Comparison of ENCODE assay signal across 1 cellular context in the genomic region with DNA sequence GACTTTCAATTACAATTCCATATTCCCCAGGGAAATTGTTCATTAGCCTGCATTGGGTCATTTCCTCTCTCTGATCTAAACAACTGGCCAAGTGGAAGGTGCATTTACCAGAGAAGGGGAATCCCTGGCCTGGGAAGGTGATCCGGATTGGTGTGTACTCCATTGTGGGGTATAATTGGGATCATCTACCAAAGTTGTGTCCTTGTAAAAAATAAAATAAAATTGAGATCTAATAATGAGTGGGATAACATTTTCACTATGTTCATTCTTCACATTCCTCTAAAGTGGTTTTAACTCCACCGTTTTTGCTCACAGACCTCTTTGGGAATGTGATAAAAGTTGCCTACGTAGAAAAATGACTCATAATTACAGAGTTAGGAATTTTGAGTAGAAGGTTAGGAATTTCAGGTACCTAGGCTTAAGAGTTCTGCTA.
A peak's percentile ranks its signal among the peaks of the same experiment; 100 is the strongest.
TF ChIP-seq lines count a peak whose summit lies in the region.

No MANE protein-coding gene starts in this region.

TF ChIP-seq in IMR-90, 13 proteins besides CTCF, POLR2A, EP300 and RAD21:
- TF ChIP-seq, protein P1, sequence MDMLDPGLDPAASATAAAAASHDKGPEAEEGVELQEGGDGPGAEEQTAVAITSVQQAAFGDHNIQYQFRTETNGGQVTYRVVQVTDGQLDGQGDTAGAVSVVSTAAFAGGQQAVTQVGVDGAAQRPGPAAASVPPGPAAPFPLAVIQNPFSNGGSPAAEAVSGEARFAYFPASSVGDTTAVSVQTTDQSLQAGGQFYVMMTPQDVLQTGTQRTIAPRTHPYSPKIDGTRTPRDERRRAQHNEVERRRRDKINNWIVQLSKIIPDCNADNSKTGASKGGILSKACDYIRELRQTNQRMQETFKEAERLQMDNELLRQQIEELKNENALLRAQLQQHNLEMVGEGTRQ (IDR thresholded peaks at IDR 0.05; ENCODE audit: low read depth, low read length), result no peak
- peak; percentile 34; the same call in 1 of the 2 replicates for TF ChIP-seq FOS (IDR thresholded peaks at IDR 0.05; ENCODE audit: low read depth, low read length)
